9 cellular contexts compared by ENCODE assay signal in genomic region chr6:54244430-54244829, GRCh38.
A peak's percentile ranks its signal among the peaks of the same experiment; 100 is the strongest.
DNase-seq lines count a peak whose midpoint lies in the region; ATAC-seq and TF ChIP-seq lines count a peak whose summit lies in the region.
"Had no signal": no experiment of that assay in that cellular context is flagged by ENCODE, and none has a peak within 500 bp of the region (broad histone marks: within the 10 kb centered on the region; RNA-seq: fewer than 3 reads in every experiment).

No MANE protein-coding gene starts in this region.

- H3K4me1 ChIP-seq in Loucy (ENCODE audit: insufficient read depth, low read length, poor library complexity, severe bottlenecking) = peaks cover 12% of the 10 kb centered on the region

- no peaks in the 10 kb centered on the region for H4K20me1 ChIP-seq in Loucy (ENCODE audit: insufficient read depth, low read length, poor library complexity, severe bottlenecking)

- no peak for ATAC-seq in GM19463 (IDR thresholded peaks at IDR 0.05; ENCODE audit: unreplicated experiment)
- ATAC-seq in activated CD8-positive, alpha-beta memory T cell treated with anti-CD3 and anti-CD28 coated beads, Interleukin-2, amount 10 ng/mL, durations not matched to agents 7 days and 5 days = no peak

- no peak overlapping the region for H3K27ac Mint-ChIP-seq in neural crest cell (ENCODE audit: unreplicated experiment)
- H3K27ac Mint-ChIP-seq in activated CD8-positive, alpha-beta memory T cell treated with anti-CD3 and anti-CD28 coated beads, Interleukin-2, amount 10 ng/mL, durations not matched to agents 7 days and 5 days = no peak overlapping the region

- no peak overlapping the region for H3K4me3 Mint-ChIP-seq in neural crest cell
- H3K4me3 Mint-ChIP-seq in activated CD8-positive, alpha-beta memory T cell treated with anti-CD3 and anti-CD28 coated beads, Interleukin-2, amount 10 ng/mL, durations not matched to agents 7 days and 5 days = no peak overlapping the region
- H3K4me3 Mint-ChIP-seq: central memory CD8-positive, alpha-beta T cell had no signal

- no peaks in the 10 kb centered on the region for H3K9me2 ChIP-seq in Loucy (replicated peaks; ENCODE audit: low read depth, low read length)

- H3K27me3 ChIP-seq in Loucy (ENCODE audit: insufficient read depth, low read length, poor library complexity, severe bottlenecking) = no peaks in the 10 kb centered on the region

- no peaks in the 10 kb centered on the region for H3K9me3 ChIP-seq in Loucy (ENCODE audit: insufficient read depth, low read depth, low read length)

- H3K79me2 ChIP-seq in Loucy (ENCODE audit: insufficient read depth, low read length) = no peaks in the 10 kb centered on the region

- no peak overlapping the region for H3K4me2 ChIP-seq in Loucy (ENCODE audit: low read depth, low read length, poor library complexity, severe bottlenecking)

- no peaks in the 10 kb centered on the region for H3K4me1 Mint-ChIP-seq in neural crest cell
- H3K4me1 Mint-ChIP-seq in activated CD8-positive, alpha-beta memory T cell treated with anti-CD3 and anti-CD28 coated beads, Interleukin-2, amount 10 ng/mL, durations not matched to agents 7 days and 5 days = no peaks in the 10 kb centered on the region
- H3K4me1 Mint-ChIP-seq: central memory CD8-positive, alpha-beta T cell had no signal

- CTCF ChIA-PET in activated CD8-positive, alpha-beta memory T cell treated with anti-CD3 and anti-CD28 coated beads, Interleukin-2, amount 10 ng/mL, durations not matched to agents 7 days and 5 days (lab: Charles Lee) = interaction anchor here (1.3 kb wide), 1 partner anchor 258 kb away, joined by 3 read pairs; no protein-coding TSS in a partner anchor

- no peaks in the 10 kb centered on the region for H3K36me3 Mint-ChIP-seq in neural crest cell (ENCODE audit: low read depth)
- H3K36me3 Mint-ChIP-seq in activated CD8-positive, alpha-beta memory T cell treated with anti-CD3 and anti-CD28 coated beads, Interleukin-2, amount 10 ng/mL, durations not matched to agents 7 days and 5 days = no peaks in the 10 kb centered on the region

- no peak overlapping the region for H3K9ac ChIP-seq in Loucy (ENCODE audit: low read depth, low read length, poor library complexity, severe bottlenecking)

- TF ChIP-seq CTCF in Loucy (conservative IDR thresholded peaks at IDR 0.05; ENCODE audit: low read length) (peak; percentile 89), cardiac fibroblast (IDR thresholded peaks at IDR 0.05; ENCODE audit: low read depth, low read length) (peak; percentile 49), neural crest cell (conservative IDR thresholded peaks at IDR 0.05) (peak; percentile 77), coronary artery (IDR thresholded peaks at IDR 0.05) (no peak)

- H3K27me3 Mint-ChIP-seq in neural crest cell (ENCODE audit: low read depth) = no peaks in the 10 kb centered on the region
- H3K27me3 Mint-ChIP-seq in activated CD8-positive, alpha-beta memory T cell treated with anti-CD3 and anti-CD28 coated beads, Interleukin-2, amount 10 ng/mL, durations not matched to agents 7 days and 5 days = no peaks in the 10 kb centered on the region
- H3K27me3 Mint-ChIP-seq: central memory CD8-positive, alpha-beta T cell had no signal

- DNase-seq in GM03348 (ENCODE audit: low spot score) (peak; percentile 20), cardiac fibroblast (ENCODE audit: low read depth in 2 of 2) (peak; percentile 42 to 52), neural crest cell (ENCODE audit: low read depth, low spot score) (no peak), coronary artery (ENCODE audit: low spot score) (no peak)
- DNase-seq in activated T-cell treated with anti-CD3 and anti-CD28 coated beads, Interleukin-2, amount 50 U/mL, for 1 hour = no peak
- DNase-seq in activated CD8-positive, alpha-beta memory T cell treated with anti-CD3 and anti-CD28 coated beads, Interleukin-2, amount 10 ng/mL, durations not matched to agents 7 days and 5 days = no peak

- no peaks in the 10 kb centered on the region for H3K9me3 Mint-ChIP-seq in neural crest cell
- no peaks in the 10 kb centered on the region for H3K9me3 Mint-ChIP-seq in activated CD8-positive, alpha-beta memory T cell treated with anti-CD3 and anti-CD28 coated beads, Interleukin-2, amount 10 ng/mL, durations not matched to agents 7 days and 5 days (ENCODE audit: low read depth)

- no peaks in the 10 kb centered on the region for H3K36me3 ChIP-seq in Loucy (ENCODE audit: insufficient read depth, low read length)

- peak overlapping the region; percentile 69; the same call in 1 of the 2 replicates for H2AFZ ChIP-seq in Loucy (ENCODE audit: low read length)

- no peak overlapping the region for H3K27ac ChIP-seq in coronary artery

- H3F3A ChIP-seq in Loucy (ENCODE audit: low read depth) = no peaks in the 10 kb centered on the region

- H3K4me3 ChIP-seq in Loucy (ENCODE audit: low read length, poor library complexity, severe bottlenecking) (no peak overlapping the region), cardiac fibroblast (replicated peaks in 1 of 2; ENCODE audit: low read depth in 2 of 2, low read length in 2 of 2) (no peak overlapping the region), coronary artery (no peak overlapping the region)

Comparison
In these comparisons a context has a peak if more than half of its experiments do, and no peak if none do; other contexts are left out.
1. DNase-seq: peak in GM03348 (single experiment) and cardiac fibroblast (2 of 2); none in neural crest cell (single experiment), coronary artery (single experiment), activated T-cell treated with anti-CD3 and anti-CD28 coated beads, Interleukin-2, amount 50 U/mL, for 1 hour (single experiment) and activated CD8-positive, alpha-beta memory T cell treated with anti-CD3 and anti-CD28 coated beads, Interleukin-2, amount 10 ng/mL, durations not matched to agents 7 days and 5 days (single experiment).